In the genomic region with DNA sequence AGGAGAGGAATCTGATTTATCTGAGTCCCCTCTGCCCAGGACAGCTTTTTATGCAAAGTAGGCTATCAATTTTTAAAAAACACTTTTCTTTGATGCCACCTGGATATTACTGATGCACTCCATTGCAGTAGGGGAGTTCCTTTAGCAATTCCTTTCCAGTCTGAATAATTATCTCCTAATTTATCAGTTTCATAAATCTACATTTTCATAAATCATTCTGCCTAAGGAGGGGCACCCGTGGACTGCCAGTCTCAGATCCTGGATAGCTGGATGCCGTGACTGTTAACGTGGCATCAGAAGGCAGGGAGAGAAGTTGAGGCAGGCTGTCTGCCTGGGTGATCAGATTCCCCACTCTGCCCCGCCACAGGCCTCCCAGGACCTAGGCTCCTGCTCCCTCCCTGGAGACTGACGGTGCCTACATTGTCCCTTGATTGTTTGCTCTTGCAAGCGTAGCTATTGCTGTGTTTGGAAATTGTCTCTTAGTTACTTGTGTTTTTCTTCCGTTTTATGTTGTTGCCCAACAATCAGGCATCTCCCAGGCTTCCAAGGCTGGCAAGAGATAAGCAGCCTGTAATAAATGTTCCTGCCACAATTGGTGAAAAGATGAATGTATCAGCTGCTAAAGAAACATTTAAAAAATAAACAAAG, we compare ENCODE assay signal across 13 cellular contexts.
DNase-seq lines count a peak whose midpoint lies in the region; ATAC-seq and TF ChIP-seq lines count a peak whose summit lies in the region.
"Had no signal": no experiment of that assay in that cellular context is flagged by ENCODE, and none has a peak within 500 bp of the region (broad histone marks: within the 10 kb centered on the region; RNA-seq: fewer than 3 reads in every experiment).

No MANE protein-coding gene starts in this region.

- H3K36me3 ChIP-seq in gastroesophageal sphincter (peaks cover 0 to 7% of the 10 kb centered on the region in 2 donors), neuronal stem cell (replicated peaks in 1 of 2; ENCODE audit: control insufficient read depth in 2 of 2, insufficient read depth in 2 of 2, low read length in 2 of 2) (peaks cover 0 to 1% of the 10 kb centered on the region in 2 donors)
- H3K36me3 ChIP-seq: brain microvascular endothelial cell had no signal

- H4K8ac ChIP-seq in neuronal stem cell (ENCODE audit: low read depth, low read length), result no peak overlapping the region

- no peak for TF ChIP-seq EP300 in gastroesophageal sphincter (IDR thresholded peaks at IDR 0.05)

- no peak overlapping the region for H2AK5ac ChIP-seq in neuronal stem cell (ENCODE audit: low read depth, low read length)

- no peak overlapping the region for H2BK120ac ChIP-seq in neuronal stem cell (ENCODE audit: low read depth, low read length)

- H3K4ac ChIP-seq in neuronal stem cell (ENCODE audit: low read length), result no peak overlapping the region

- H3K23ac ChIP-seq in neuronal stem cell (ENCODE audit: low read depth, low read length, poor library complexity), result no peak overlapping the region

- no peak overlapping the region for H4K91ac ChIP-seq in neuronal stem cell (ENCODE audit: low read depth, low read length, poor library complexity)

- no peak overlapping the region for H3K4me2 ChIP-seq in neuronal stem cell (ENCODE audit: insufficient read depth, low read length, poor library complexity, severe bottlenecking)

- H2AFZ ChIP-seq in neuronal stem cell (ENCODE audit: low read length), result no peak overlapping the region

- no peak overlapping the region for H2BK15ac ChIP-seq in neuronal stem cell (ENCODE audit: low read length)

- DNase-seq in EH (ENCODE audit: low read depth) (peak; percentile 24), OCI-M1 (lab: John Stamatoyannopoulos, UW) (peak; percentile 18), neuronal stem cell (ENCODE audit: low spot score) (no peak), NCI-H2196 (lab: John Stamatoyannopoulos, UW; ENCODE audit: unreplicated experiment) (no peak), NCI-H526 (lab: John Stamatoyannopoulos, UW) (no peak), DMS114 treated with DMSO at 0.1 percent for 48 hours (lab: John Stamatoyannopoulos, UW; ENCODE audit: unreplicated experiment) (no peak), LoVo (ENCODE audit: low spot score) (no peak)
- DNase-seq: brain microvascular endothelial cell, Calu3, NCI-H1048 had no signal

- no peak for TF ChIP-seq CTCF in gastroesophageal sphincter (IDR thresholded peaks at IDR 0.05)

- no peak for TF ChIP-seq POLR2A in gastroesophageal sphincter (IDR thresholded peaks at IDR 0.05)

- H3K14ac ChIP-seq in neuronal stem cell (ENCODE audit: low read length), result peak overlapping the region; percentile 31

- peak overlapping the region; percentile 12 for H3K9ac ChIP-seq in neuronal stem cell (ENCODE audit: low read depth, low read length, poor library complexity)

- H3K4me1 ChIP-seq in gastroesophageal sphincter, result peaks cover 0 to 13% (median 5%) of the 10 kb centered on the region in 3 donors
- peaks cover 0 to 5% of the 10 kb centered on the region in 2 donors for H3K4me1 ChIP-seq in neuronal stem cell (ENCODE audit: control insufficient read depth in 2 of 2, insufficient read depth in 1 of 2, low read depth in 1 of 2, low read length in 2 of 2)

- H3K79me1 ChIP-seq in neuronal stem cell (ENCODE audit: low read depth, low read length), result no peaks in the 10 kb centered on the region

- no peaks in the 10 kb centered on the region for H3K9me3 ChIP-seq in gastroesophageal sphincter
- peaks cover 3% of the 10 kb centered on the region in 2 donors for H3K9me3 ChIP-seq in neuronal stem cell (replicated peaks in 1 of 2; ENCODE audit: control insufficient read depth in 2 of 2, insufficient read depth in 1 of 2, low read depth in 1 of 2, low read length in 2 of 2)
- H3K9me3 ChIP-seq: tibial nerve had no signal

- H2BK12ac ChIP-seq in neuronal stem cell (ENCODE audit: low read length), result no peak overlapping the region

- no peak overlapping the region for H2BK5ac ChIP-seq in neuronal stem cell (ENCODE audit: low read length)

- no peaks in the 10 kb centered on the region for H3K27me3 ChIP-seq in gastroesophageal sphincter
- no peaks in the 10 kb centered on the region for H3K27me3 ChIP-seq in neuronal stem cell (ENCODE audit: control insufficient read depth in 3 of 3, insufficient read depth in 3 of 3, low read depth in 1 of 3, low read length in 3 of 3)
- H3K27me3 ChIP-seq: brain microvascular endothelial cell, tibial nerve had no signal

- H3K18ac ChIP-seq in neuronal stem cell (ENCODE audit: low read length), result peak overlapping the region; percentile 35

- WGBS in gastroesophageal sphincter (ENCODE audit: low coverage in 1 of 2), 2 donors, result 20 to 59% methylated on average over 1 to 7 of the region's 7 CpGs
- WGBS in neuronal stem cell (ENCODE audit: extremely low coverage in 2 of 2, insufficient read length in 2 of 2, insufficient replicate concordance in 1 of 2), 2 donors, result no CpG with 5 or more reads among the region's 7 CpGs

- H3K4me3 ChIP-seq in gastroesophageal sphincter (no peak overlapping the region), neuronal stem cell (ENCODE audit: low read length in 2 of 2) (no peak overlapping the region)
- H3K4me3 ChIP-seq: lung, tibial nerve had no signal

- peak; percentile 25 for ATAC-seq in gastroesophageal sphincter

- H3K27ac ChIP-seq in gastroesophageal sphincter, result no peak overlapping the region
- H3K27ac ChIP-seq in neuronal stem cell (replicated peaks; ENCODE audit: low read length), result no peak overlapping the region
- H3K27ac ChIP-seq: brain microvascular endothelial cell had no signal

Comparison
In these comparisons a context has a peak if more than half of its experiments do, and no peak if none do; other contexts are left out.
1. DNase-seq: peak in EH (single experiment) and OCI-M1 (single experiment); none in neuronal stem cell (single experiment), NCI-H2196 (single experiment), NCI-H526 (0 of 2), DMS114 treated with DMSO at 0.1 percent for 48 hours (single experiment) and LoVo (single experiment).